Comparison of ENCODE assay signal across 25 cellular contexts in the genomic region with DNA sequence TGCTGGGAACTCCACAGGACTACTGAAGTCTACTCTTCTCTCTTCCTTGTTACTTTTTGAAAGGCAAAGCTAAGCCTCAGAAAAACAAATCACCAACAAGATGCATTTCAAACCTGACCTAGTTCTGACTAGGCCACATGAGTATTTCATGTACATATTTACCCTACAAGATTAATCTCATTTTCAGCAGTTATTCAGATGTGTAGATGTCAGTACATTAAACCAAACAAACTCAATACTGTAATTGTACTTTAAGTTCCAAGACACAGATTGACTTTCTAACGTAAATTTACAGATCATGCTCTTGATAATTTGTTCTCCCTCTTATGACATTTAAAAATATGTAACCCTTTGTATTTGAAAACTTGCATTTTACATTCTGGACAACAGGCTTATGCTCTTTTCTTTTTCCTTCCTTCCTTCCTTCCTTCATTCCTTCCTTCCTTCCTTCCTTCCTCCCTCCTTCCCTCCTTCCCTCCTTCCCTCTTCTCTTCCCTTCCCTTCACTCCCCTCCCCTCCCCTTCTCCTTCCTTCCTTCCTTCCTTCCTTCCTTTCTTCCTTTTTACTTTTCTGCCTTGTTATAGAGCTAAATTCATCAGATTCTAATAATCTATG.
"Had no signal": no experiment of that assay in that cellular context is flagged by ENCODE, and none has a peak within 500 bp of the region (broad histone marks: within the 10 kb centered on the region; RNA-seq: fewer than 3 reads in every experiment).

No MANE protein-coding gene starts in this region.

- H3K4me1 ChIP-seq: colonic mucosa, gastrocnemius medialis, right atrium auricular region had no signal

- H3K4me3 ChIP-seq: colonic mucosa, dorsolateral prefrontal cortex, gastrocnemius medialis, right atrium auricular region, thoracic aorta had no signal

- DNase-seq: activated B cell treated with CpG ODN at 0.5 μM for 24 hours; activated CD4-positive, alpha-beta T cell treated with anti-CD3 and anti-CD28 coated beads, Interleukin-2, amount 50 U/mL, for 1 hour; activated CD8-positive, alpha-beta T cell treated with anti-CD3 and anti-CD28 coated beads for 36 hours; activated gamma-delta T cell treated with Interleukin-2 at 50 U/mL for 16 hours; activated naive CD4-positive, alpha-beta T cell treated with anti-CD3 and anti-CD28 coated beads, Interleukin-2, amount 50 U/mL, for 16 hours; activated T-cell treated with anti-CD3 and anti-CD28 coated beads, Interleukin-2, amount 50 U/mL, for 4 hours; cerebellar nuclear complex; colonic mucosa; dorsolateral prefrontal cortex; effector memory CD4-positive, alpha-beta T cell; gastrocnemius medialis; glutamatergic neuron; immature natural killer cell; kidney; left colon; mammary epithelial cell; naive B cell; occipital lobe; stimulated activated CD4-positive, alpha-beta T cell treated with anti-CD3 and anti-CD28 coated beads, Interleukin-2, amount 100 ng/mL, for 48 hours; T-helper 17 cell; T1000; trophoblast cell had no signal

- H3K27ac ChIP-seq: colonic mucosa, dorsolateral prefrontal cortex, gastrocnemius medialis, right atrium auricular region, thoracic aorta had no signal

- ATAC-seq: activated CD8-positive, alpha-beta T cell treated with anti-CD3 and anti-CD28 coated beads for 36 hours; activated T-cell treated with anti-CD3 and anti-CD28 coated beads, Interleukin-2, amount 50 U/mL, for 4 hours; activated T-helper 17 cell treated with anti-CD3 and anti-CD28 coated beads, Interleukin-2, amount 50 U/mL, for 72 hours; gastrocnemius medialis; left colon; T-helper 17 cell had no signal

- H3K9me3 ChIP-seq: colonic mucosa, gastrocnemius medialis, right atrium auricular region, thoracic aorta had no signal

- H3K36me3 ChIP-seq: colonic mucosa, gastrocnemius medialis, right atrium auricular region, thoracic aorta had no signal

- H3K27me3 ChIP-seq: colonic mucosa, dorsolateral prefrontal cortex, gastrocnemius medialis, right atrium auricular region had no signal
